In genomic region chr11:129719037-129719436, GRCh38 we compare ENCODE assay signal across 28 cellular contexts.
"Had no signal": no experiment of that assay in that cellular context is flagged by ENCODE, and none has a peak within 500 bp of the region (broad histone marks: within the 10 kb centered on the region; RNA-seq: fewer than 3 reads in every experiment).

No MANE protein-coding gene starts in this region.

- H3K27ac Mint-ChIP-seq: stimulated activated effector memory CD8-positive, alpha-beta T cell treated with anti-CD3 and anti-CD28 coated beads, Interleukin-12 subunit alpha, Interleukin-12 subunit beta, amount 100 ng/mL, for 72 hours; stimulated activated memory B cell treated with anti-CD40 and anti-IgM and Interleukin-4, amounts not matched to agents 10 μg/mL and 1 μg/mL and 100 μg/mL, for 72 hours; stimulated activated naive B cell treated with anti-CD40 and anti-IgM and Interleukin-4, amounts not matched to agents 10 μg/mL and 1 μg/mL and 100 μg/mL, for 72 hours; stimulated activated naive CD8-positive, alpha-beta T cell treated with anti-CD3 and anti-CD28 coated beads, Interleukin-15, amount 100 ng/mL, for 72 hours; stimulated activated naive CD8-positive, alpha-beta T cell treated with anti-CD3 and anti-CD28 coated beads, Interleukin-15, Interleukin-2, amounts not matched to agents 100 ng/mL and 50 ng/mL, for 24 hours; type B pancreatic cell had no signal

- H3K4me3 Mint-ChIP-seq: stimulated activated effector memory CD8-positive, alpha-beta T cell treated with anti-CD3 and anti-CD28 coated beads, Interleukin-12 subunit alpha, Interleukin-12 subunit beta, amount 100 ng/mL, for 72 hours; stimulated activated memory B cell treated with anti-CD40 and anti-IgM and Interleukin-4, amounts not matched to agents 10 μg/mL and 1 μg/mL and 100 μg/mL, for 72 hours; stimulated activated naive B cell treated with anti-CD40 and anti-IgM and Interleukin-4, amounts not matched to agents 10 μg/mL and 1 μg/mL and 100 μg/mL, for 72 hours; stimulated activated naive CD8-positive, alpha-beta T cell treated with anti-CD3 and anti-CD28 coated beads, Interleukin-15, amount 100 ng/mL, for 72 hours; stimulated activated naive CD8-positive, alpha-beta T cell treated with anti-CD3 and anti-CD28 coated beads, Interleukin-15, Interleukin-2, amounts not matched to agents 100 ng/mL and 50 ng/mL, for 24 hours; type B pancreatic cell had no signal

- H3K9me3 ChIP-seq: stomach, suprapubic skin, testis, thoracic aorta, thyroid gland, tibial artery, tibial nerve, transverse colon, upper lobe of left lung, upper lobe of right lung, uterus, vagina had no signal

- H3K9me3 Mint-ChIP-seq: stimulated activated effector memory CD8-positive, alpha-beta T cell treated with anti-CD3 and anti-CD28 coated beads, Interleukin-12 subunit alpha, Interleukin-12 subunit beta, amount 100 ng/mL, for 72 hours; stimulated activated memory B cell treated with anti-CD40 and anti-IgM and Interleukin-4, amounts not matched to agents 10 μg/mL and 1 μg/mL and 100 μg/mL, for 72 hours; stimulated activated naive B cell treated with anti-CD40 and anti-IgM and Interleukin-4, amounts not matched to agents 10 μg/mL and 1 μg/mL and 100 μg/mL, for 72 hours; type B pancreatic cell had no signal

- H3K4me1 ChIP-seq: stomach, suprapubic skin, testis, thyroid gland, tibial artery, tibial nerve, transverse colon, upper lobe of left lung, upper lobe of right lung, uterus, vagina had no signal

- ATAC-seq: stimulated activated effector memory CD8-positive, alpha-beta T cell treated with anti-CD3 and anti-CD28 coated beads, Interleukin-12 subunit alpha, Interleukin-12 subunit beta, amount 100 ng/mL, for 72 hours; stimulated activated memory B cell treated with anti-CD40 and anti-IgM and Interleukin-4, amounts not matched to agents 10 μg/mL and 1 μg/mL and 100 μg/mL, for 72 hours; stimulated activated naive B cell treated with anti-CD40 and anti-IgM and Interleukin-4, amounts not matched to agents 10 μg/mL and 1 μg/mL and 100 μg/mL, for 72 hours; stimulated activated naive CD8-positive, alpha-beta T cell treated with anti-CD3 and anti-CD28 coated beads, Interleukin-15, amount 100 ng/mL, for 72 hours; stimulated activated naive CD8-positive, alpha-beta T cell treated with anti-CD3 and anti-CD28 coated beads, Interleukin-15, Interleukin-2, amounts not matched to agents 100 U/mL and 50 U/mL, for 24 hours; upper lobe of right lung had no signal

- H3K27me3 Mint-ChIP-seq: stimulated activated memory B cell treated with anti-CD40 and anti-IgM and Interleukin-4, amounts not matched to agents 10 μg/mL and 1 μg/mL and 100 μg/mL, for 72 hours had no signal

- H3K4me3 ChIP-seq: stomach, suprapubic skin, testis, thoracic aorta, thyroid gland, tibial artery, tibial nerve, transverse colon, upper lobe of left lung, upper lobe of right lung, uterus, vagina had no signal

- DNase-seq: stimulated activated CD4-positive, alpha-beta T cell treated with anti-CD3 and anti-CD28 coated beads, Interleukin-2, amount 100 ng/mL, for 48 hours; stimulated activated CD4-positive, alpha-beta T cell treated with anti-CD3 and anti-CD28 coated beads, Interleukin-4, amount 100 ng/mL, for 1 hour; stimulated activated CD4-positive, alpha-beta T cell treated with anti-CD3 and anti-CD28 coated beads, Interleukin-4, amount 100 ng/mL, for 24 hours; stimulated activated CD4-positive, alpha-beta T cell treated with anti-CD3 and anti-CD28 coated beads, Interleukin-4, amount 100 ng/mL, for 4 hours; stimulated activated CD8-positive, alpha-beta memory T cell treated with anti-CD3 and anti-CD28 coated beads, Interleukin-4, amount 100 ng/mL, for 48 hours; stimulated activated naive B cell treated with anti-CD40 and anti-IgM and Interleukin-4, amounts not matched to agents 10 μg/mL and 1 μg/mL and 100 μg/mL, for 72 hours; stimulated activated naive CD4-positive, alpha-beta T cell; stimulated activated naive CD4-positive, alpha-beta T cell treated with Interleukin-2 at 50 U/mL for 16 hours; stimulated activated naive CD8-positive, alpha-beta T cell treated with anti-CD3 and anti-CD28 coated beads, Interleukin-15, amount 100 ng/mL, for 72 hours; stimulated activated naive CD8-positive, alpha-beta T cell treated with anti-CD3 and anti-CD28 coated beads, Interleukin-15, Interleukin-2, amounts not matched to agents 100 U/mL and 50 U/mL, for 24 hours; stomach; substantia nigra; testis; thyroid gland; transverse colon; trophoblast cell; upper lobe of left lung; upper lobe of right lung; uterus had no signal

- H3K27ac ChIP-seq: stomach, suprapubic skin, testis, thoracic aorta, thyroid gland, tibial artery, tibial nerve, transverse colon, upper lobe of left lung, upper lobe of right lung, uterus, vagina had no signal

- H3K4me1 Mint-ChIP-seq: stimulated activated effector memory CD8-positive, alpha-beta T cell treated with anti-CD3 and anti-CD28 coated beads, Interleukin-12 subunit alpha, Interleukin-12 subunit beta, amount 100 ng/mL, for 72 hours; stimulated activated memory B cell treated with anti-CD40 and anti-IgM and Interleukin-4, amounts not matched to agents 10 μg/mL and 1 μg/mL and 100 μg/mL, for 72 hours; stimulated activated naive B cell treated with anti-CD40 and anti-IgM and Interleukin-4, amounts not matched to agents 10 μg/mL and 1 μg/mL and 100 μg/mL, for 72 hours; stimulated activated naive CD8-positive, alpha-beta T cell treated with anti-CD3 and anti-CD28 coated beads, Interleukin-15, amount 100 ng/mL, for 72 hours had no signal

- H3K36me3 Mint-ChIP-seq: stimulated activated effector memory CD8-positive, alpha-beta T cell treated with anti-CD3 and anti-CD28 coated beads, Interleukin-12 subunit alpha, Interleukin-12 subunit beta, amount 100 ng/mL, for 72 hours; stimulated activated memory B cell treated with anti-CD40 and anti-IgM and Interleukin-4, amounts not matched to agents 10 μg/mL and 1 μg/mL and 100 μg/mL, for 72 hours; stimulated activated naive B cell treated with anti-CD40 and anti-IgM and Interleukin-4, amounts not matched to agents 10 μg/mL and 1 μg/mL and 100 μg/mL, for 72 hours; type B pancreatic cell had no signal

- H3K36me3 ChIP-seq: stomach, suprapubic skin, thoracic aorta, thyroid gland, tibial artery, tibial nerve, transverse colon, upper lobe of left lung, upper lobe of right lung, uterus, vagina had no signal
